ENCODE assay signal across 8 cellular contexts in genomic region chr12:54352022-54352531, GRCh38. TPM values are rescaled to one million over a fixed set of nuclear protein-coding genes. Genes with fewer than 3 reads are reported as not detected.
DNase-seq lines count a peak whose midpoint lies in the region; ATAC-seq, FAIRE-seq and TF ChIP-seq lines count a peak whose summit lies in the region.

No MANE protein-coding gene starts in this region.

- no peak overlapping the region for H3K27ac ChIP-seq in HepG2 (ENCODE audit: extremely low read length, insufficient read depth, low read length)

- TF ChIP-seq CTCF in astrocyte of the spinal cord (IDR thresholded peaks at IDR 0.05; ENCODE audit: low read depth, low read length) (no peak), HepG2 (CRISPR knock-in tag; IDR thresholded peaks at IDR 0.05) (no peak)

- peaks cover 20 to 39% of the 10 kb centered on the region in 2 experiments for H3K36me3 ChIP-seq in HepG2 (replicated peaks in 1 of 2; ENCODE audit: control insufficient read depth in 1 of 2, insufficient read depth in 2 of 2, low read length in 2 of 2)

- BruUV-seq in HepG2 (replicated peaks; lab: Mats Ljungman, UMichigan): no TSS peak

- H3K4me1 Mint-ChIP-seq in stimulated activated memory B cell treated with anti-CD40 and anti-IgM and Interleukin-4, amounts not matched to agents 10 μg/mL and 1 μg/mL and 100 μg/mL, for 72 hours: peaks cover 17% of the 10 kb centered on the region

- no peak overlapping the region for H3K4me3 ChIP-seq in astrocyte of the spinal cord (ENCODE audit: low read depth, low read length)
- H3K4me3 ChIP-seq in HepG2 (replicated peaks in 1 of 3; ENCODE audit: insufficient read depth in 1 of 3, low read depth in 2 of 3, low read length in 3 of 3): no peak overlapping the region

- no peaks in the 10 kb centered on the region for H3K27me3 Mint-ChIP-seq in stimulated activated memory B cell treated with anti-CD40 and anti-IgM and Interleukin-4, amounts not matched to agents 10 μg/mL and 1 μg/mL and 100 μg/mL, for 72 hours

- no peaks in the 10 kb centered on the region for H3K79me2 ChIP-seq in HepG2 (ENCODE audit: insufficient read depth, low read length)

- H3K9me3 Mint-ChIP-seq in stimulated activated memory B cell treated with anti-CD40 and anti-IgM and Interleukin-4, amounts not matched to agents 10 μg/mL and 1 μg/mL and 100 μg/mL, for 72 hours: no peaks in the 10 kb centered on the region

- H4K20me1 ChIP-seq in HepG2 (ENCODE audit: insufficient read depth, low read length): no peaks in the 10 kb centered on the region

- H3K9me3 ChIP-seq in HepG2 (ENCODE audit: low read length): no peaks in the 10 kb centered on the region

- WGBS in HepG2 (ENCODE audit: low lambda C conversion rate): 96% methylated on average over 21 of the region's 21 CpGs

- no peak overlapping the region for H3K4me3 Mint-ChIP-seq in stimulated activated memory B cell treated with anti-CD40 and anti-IgM and Interleukin-4, amounts not matched to agents 10 μg/mL and 1 μg/mL and 100 μg/mL, for 72 hours

- H3K4me1 ChIP-seq in HepG2 (ENCODE audit: insufficient read depth, low read length): peaks cover 26% of the 10 kb centered on the region

- H2AFZ ChIP-seq in HepG2 (ENCODE audit: low read length): no peak overlapping the region

- CTCF ChIA-PET in HepG2 (lab: Yijun Ruan, JAX; ENCODE audit: low intra/inter-chr PET ratio, low total read pairs): no interaction called here

- DNase-seq in DMS153 (lab: John Stamatoyannopoulos, UW) (peak; percentile 82), NCI-H2196 (lab: John Stamatoyannopoulos, UW; ENCODE audit: unreplicated experiment) (peak; percentile 88), astrocyte of the spinal cord (ENCODE audit: low read depth, low spot score) (peak; percentile 93), HepG2 (ENCODE audit: low spot score) (no peak), GM19239 (ENCODE audit: insufficient read length, low spot score) (no peak)

- no peak for TF ChIP-seq RAD21 in HepG2 (CRISPR knock-in tag; IDR thresholded peaks at IDR 0.05)

- intact Hi-C loops in HepG2 (cut with micrococcal nuclease; ENCODE audit: unreplicated experiment): loop anchor here (2.0 kb wide), 1 partner anchor 23 kb away; no protein-coding TSS in a partner anchor

- ATAC-seq in HepG2 (no peak), HG03439 (IDR thresholded peaks at IDR 0.05; ENCODE audit: unreplicated experiment) (no peak), HG03342 (IDR thresholded peaks at IDR 0.05; ENCODE audit: unreplicated experiment) (no peak)
- no peak for ATAC-seq in stimulated activated memory B cell treated with anti-CD40 and anti-IgM and Interleukin-4, amounts not matched to agents 10 μg/mL and 1 μg/mL and 100 μg/mL, for 72 hours

- in situ Hi-C loops in astrocyte of the spinal cord (cut with HindIII; ENCODE audit: low sequenced_read_pairs): loop anchor here (25.0 kb wide), 1 partner anchor 140 kb away; no protein-coding TSS in a partner anchor
- in situ Hi-C loops in HepG2 (cut with HindIII; ENCODE audit: extremely low pct_ligation_motif_present, low pct_unique_long_range_greater_than_20kb): no loop called here

- no peak overlapping the region for H3K4me2 ChIP-seq in HepG2 (ENCODE audit: low read depth, low read length)

- no peak for TF ChIP-seq EP300 in HepG2 (IDR thresholded peaks at IDR 0.05; ENCODE audit: low read depth in 2 of 2, low read length in 2 of 2)
- TF ChIP-seq EP300 in HepG2 (CRISPR knock-in tag; IDR thresholded peaks at IDR 0.05; ENCODE audit: borderline replicate concordance): no peak

- H3K27me3 ChIP-seq in HepG2 (ENCODE audit: control insufficient read depth in 1 of 2, insufficient read depth in 2 of 2, low read length in 2 of 2): no peaks in the 10 kb centered on the region

- no peak overlapping the region for H3K9ac ChIP-seq in HepG2 (ENCODE audit: insufficient read depth, low read depth, low read length)

- no peak for FAIRE-seq in HepG2 (lab: Jason Lieb, UNC)
- FAIRE-seq in GM19239 (lab: Jason Lieb, UNC): no peak

- no peak for TF ChIP-seq POLR2A in HepG2 (IDR thresholded peaks at IDR 0.05; ENCODE audit: insufficient read depth in 1 of 2, low read depth in 2 of 2, low read length in 2 of 2)

- H3K27ac Mint-ChIP-seq in stimulated activated memory B cell treated with anti-CD40 and anti-IgM and Interleukin-4, amounts not matched to agents 10 μg/mL and 1 μg/mL and 100 μg/mL, for 72 hours: peak overlapping the region; percentile 17

- POLR2A ChIA-PET in HepG2 (lab: Yijun Ruan, JAX): interaction anchor here (1.0 to 2.4 kb wide), 2 partner anchors 27 to 72 kb away, joined by 3 to 10 read pairs; partner anchors contain the start of genes CBX5, COPZ1 and HNRNPA1

- H3K36me3 Mint-ChIP-seq in stimulated activated memory B cell treated with anti-CD40 and anti-IgM and Interleukin-4, amounts not matched to agents 10 μg/mL and 1 μg/mL and 100 μg/mL, for 72 hours: peaks cover 40% of the 10 kb centered on the region

RNA-seq across cellular contexts. Expression of gene GPR84, which starts 12.2 kb away (rescaled TPM):
- not detected in 2 replicates for total RNA-seq in HepG2 (2016; rRNA removed; fragmentation: Illumina TruSeq; extraction: Trizol)
- not detected in 2 replicates for total RNA-seq in HepG2 (2016; cell fraction: cytosol; rRNA removed; fragmentation: Illumina TruSeq; extraction: Trizol; ENCODE audit: low read depth)
- not detected in 2 replicates for total RNA-seq in HepG2 (2016; cell fraction: insoluble cytoplasmic fraction; rRNA removed; fragmentation: Illumina TruSeq; extraction: Trizol)
- total RNA-seq in HepG2 (2016; cell fraction: membrane; rRNA removed; fragmentation: Illumina TruSeq; extraction: Trizol): not detected in 2 replicates
- total RNA-seq in HepG2 (2016; cell fraction: nucleus; rRNA removed; fragmentation: Illumina TruSeq; extraction: Trizol): not detected in 2 replicates
- not detected in 2 replicates for polyA plus RNA-seq in HepG2 (2011; rRNA removed)
- not detected in 2 replicates for polyA plus RNA-seq in HepG2 (2011; cell fraction: cytosol; rRNA removed)
- not detected in 2 replicates for polyA plus RNA-seq in HepG2 (2011; cell fraction: nucleus; rRNA removed)
- polyA plus RNA-seq in HepG2 (2012): not detected in 2 replicates
- polyA plus RNA-seq in HepG2 (2016; cell fraction: cytosol; fragmentation: Illumina TruSeq; extraction: Trizol; ENCODE audit: low read depth): not detected in 2 replicates
- polyA plus RNA-seq in HepG2 (2016; cell fraction: insoluble cytoplasmic fraction; fragmentation: Illumina TruSeq; extraction: Trizol; ENCODE audit: low read depth): not detected in 2 replicates
- not detected in 2 replicates for polyA plus RNA-seq in HepG2 (2016; cell fraction: membrane; fragmentation: Illumina TruSeq; extraction: Trizol; ENCODE audit: low read depth)
- not detected in 2 replicates for polyA plus RNA-seq in HepG2 (2016; cell fraction: nucleus; fragmentation: Illumina TruSeq; extraction: Trizol; ENCODE audit: insufficient read depth, low read depth)
- not detected in 2 replicates for polyA minus RNA-seq in HepG2 (2011; rRNA and poly(A)+ RNA removed; ENCODE audit: low replicate concordance)
- not detected in 2 replicates for polyA minus RNA-seq in HepG2 (2011; cell fraction: cytosol; rRNA and poly(A)+ RNA removed)
- not detected in 2 replicates for polyA minus RNA-seq in HepG2 (2011; cell fraction: nucleus; rRNA and poly(A)+ RNA removed)

RNA-seq across cellular contexts. Expression of gene COPZ1, which starts 27.1 kb away (rescaled TPM):
- 125 and 201 TPM in 2 replicates for total RNA-seq in HepG2 (2016; rRNA removed; fragmentation: Illumina TruSeq; extraction: Trizol)
- 20.4 and 22.6 TPM in 2 replicates for total RNA-seq in HepG2 (2016; cell fraction: cytosol; rRNA removed; fragmentation: Illumina TruSeq; extraction: Trizol; ENCODE audit: low read depth)
- total RNA-seq in HepG2 (2016; cell fraction: insoluble cytoplasmic fraction; rRNA removed; fragmentation: Illumina TruSeq; extraction: Trizol): 123 and 217 TPM in 2 replicates
- total RNA-seq in HepG2 (2016; cell fraction: membrane; rRNA removed; fragmentation: Illumina TruSeq; extraction: Trizol): 45.5 and 48.0 TPM in 2 replicates
- total RNA-seq in HepG2 (2016; cell fraction: nucleus; rRNA removed; fragmentation: Illumina TruSeq; extraction: Trizol): 42.3 and 53.2 TPM in 2 replicates
- 134 and 184 TPM in 2 replicates for polyA plus RNA-seq in HepG2 (2011; rRNA removed)
- 121 and 141 TPM in 2 replicates for polyA plus RNA-seq in HepG2 (2011; cell fraction: cytosol; rRNA removed)
- 41.8 and 48.0 TPM in 2 replicates for polyA plus RNA-seq in HepG2 (2011; cell fraction: nucleus; rRNA removed)
- polyA plus RNA-seq in HepG2 (2012): 118 and 217 TPM in 2 replicates
- 37.1 and 37.6 TPM in 2 replicates for polyA plus RNA-seq in HepG2 (2016; cell fraction: cytosol; fragmentation: Illumina TruSeq; extraction: Trizol; ENCODE audit: low read depth)
- polyA plus RNA-seq in HepG2 (2016; cell fraction: insoluble cytoplasmic fraction; fragmentation: Illumina TruSeq; extraction: Trizol; ENCODE audit: low read depth): 312 and 355 TPM in 2 replicates
- polyA plus RNA-seq in HepG2 (2016; cell fraction: membrane; fragmentation: Illumina TruSeq; extraction: Trizol; ENCODE audit: low read depth): 61.8 and 63.8 TPM in 2 replicates
- polyA plus RNA-seq in HepG2 (2016; cell fraction: nucleus; fragmentation: Illumina TruSeq; extraction: Trizol; ENCODE audit: insufficient read depth, low read depth): 112 and 113 TPM in 2 replicates
- 102 and 206 TPM in 2 replicates for polyA minus RNA-seq in HepG2 (2011; rRNA and poly(A)+ RNA removed; ENCODE audit: low replicate concordance)
- polyA minus RNA-seq in HepG2 (2011; cell fraction: cytosol; rRNA and poly(A)+ RNA removed): 105 and 134 TPM in 2 replicates
- 37.2 and 53.7 TPM in 2 replicates for polyA minus RNA-seq in HepG2 (2011; cell fraction: nucleus; rRNA and poly(A)+ RNA removed)

RNA-seq across cellular contexts. Expression of gene ZNF385A, which starts 32.5 kb away (rescaled TPM):
- 0.44 and 0.49 TPM in 2 replicates for total RNA-seq in HepG2 (2016; rRNA removed; fragmentation: Illumina TruSeq; extraction: Trizol)
- 0.30 and 0.53 TPM in 2 replicates for total RNA-seq in HepG2 (2016; cell fraction: cytosol; rRNA removed; fragmentation: Illumina TruSeq; extraction: Trizol; ENCODE audit: low read depth)
- total RNA-seq in HepG2 (2016; cell fraction: insoluble cytoplasmic fraction; rRNA removed; fragmentation: Illumina TruSeq; extraction: Trizol): 0.26 and 0.39 TPM in 2 replicates
- total RNA-seq in HepG2 (2016; cell fraction: membrane; rRNA removed; fragmentation: Illumina TruSeq; extraction: Trizol): 1.4 and 1.8 TPM in 2 replicates
- total RNA-seq in HepG2 (2016; cell fraction: nucleus; rRNA removed; fragmentation: Illumina TruSeq; extraction: Trizol): 0.44 and 0.93 TPM in 2 replicates
- polyA plus RNA-seq in HepG2 (2011; rRNA removed): 0.31 and 0.67 TPM in 2 replicates
- 0.23 and 0.43 TPM in 2 replicates for polyA plus RNA-seq in HepG2 (2011; cell fraction: cytosol; rRNA removed)
- 0.56 and 0.66 TPM in 2 replicates for polyA plus RNA-seq in HepG2 (2011; cell fraction: nucleus; rRNA removed)
- polyA plus RNA-seq in HepG2 (2012): 1.2 and 1.3 TPM in 2 replicates
- 3.9 and 4.1 TPM in 2 replicates for polyA plus RNA-seq in HepG2 (2016; cell fraction: cytosol; fragmentation: Illumina TruSeq; extraction: Trizol; ENCODE audit: low read depth)
- polyA plus RNA-seq in HepG2 (2016; cell fraction: insoluble cytoplasmic fraction; fragmentation: Illumina TruSeq; extraction: Trizol; ENCODE audit: low read depth): 2.8 and 3.3 TPM in 2 replicates
- polyA plus RNA-seq in HepG2 (2016; cell fraction: membrane; fragmentation: Illumina TruSeq; extraction: Trizol; ENCODE audit: low read depth): 8.1 and 9.0 TPM in 2 replicates
- 2.5 and 4.2 TPM in 2 replicates for polyA plus RNA-seq in HepG2 (2016; cell fraction: nucleus; fragmentation: Illumina TruSeq; extraction: Trizol; ENCODE audit: insufficient read depth, low read depth)
- polyA minus RNA-seq in HepG2 (2011; rRNA and poly(A)+ RNA removed; ENCODE audit: low replicate concordance): 0.50 and 6.8 TPM in 2 replicates
- polyA minus RNA-seq in HepG2 (2011; cell fraction: cytosol; rRNA and poly(A)+ RNA removed): 0.70 and 1.5 TPM in 2 replicates
- polyA minus RNA-seq in HepG2 (2011; cell fraction: nucleus; rRNA and poly(A)+ RNA removed): not detected in 2 replicates

RNA-seq across cellular contexts. Expression of gene NFE2, which starts 51.3 kb away (rescaled TPM):
- total RNA-seq in HepG2 (2016; rRNA removed; fragmentation: Illumina TruSeq; extraction: Trizol): 7.8 and 8.5 TPM in 2 replicates
- 2.9 and 3.4 TPM in 2 replicates for total RNA-seq in HepG2 (2016; cell fraction: cytosol; rRNA removed; fragmentation: Illumina TruSeq; extraction: Trizol; ENCODE audit: low read depth)
- total RNA-seq in HepG2 (2016; cell fraction: insoluble cytoplasmic fraction; rRNA removed; fragmentation: Illumina TruSeq; extraction: Trizol): 7.5 and 8.1 TPM in 2 replicates
- 6.2 and 6.6 TPM in 2 replicates for total RNA-seq in HepG2 (2016; cell fraction: membrane; rRNA removed; fragmentation: Illumina TruSeq; extraction: Trizol)
- total RNA-seq in HepG2 (2016; cell fraction: nucleus; rRNA removed; fragmentation: Illumina TruSeq; extraction: Trizol): 5.7 and 6.3 TPM in 2 replicates
- 4.1 and 4.5 TPM in 2 replicates for polyA plus RNA-seq in HepG2 (2011; rRNA removed)
- polyA plus RNA-seq in HepG2 (2011; cell fraction: cytosol; rRNA removed): 2.5 and 3.0 TPM in 2 replicates
- polyA plus RNA-seq in HepG2 (2011; cell fraction: nucleus; rRNA removed): 3.5 and 3.8 TPM in 2 replicates
- 1.3 and 1.8 TPM in 2 replicates for polyA plus RNA-seq in HepG2 (2012)
- 1.9 and 3.1 TPM in 2 replicates for polyA plus RNA-seq in HepG2 (2016; cell fraction: cytosol; fragmentation: Illumina TruSeq; extraction: Trizol; ENCODE audit: low read depth)
- 10.3 and 10.9 TPM in 2 replicates for polyA plus RNA-seq in HepG2 (2016; cell fraction: insoluble cytoplasmic fraction; fragmentation: Illumina TruSeq; extraction: Trizol; ENCODE audit: low read depth)
- polyA plus RNA-seq in HepG2 (2016; cell fraction: membrane; fragmentation: Illumina TruSeq; extraction: Trizol; ENCODE audit: low read depth): 3.7 and 4.5 TPM in 2 replicates
- polyA plus RNA-seq in HepG2 (2016; cell fraction: nucleus; fragmentation: Illumina TruSeq; extraction: Trizol; ENCODE audit: insufficient read depth, low read depth): 11.6 and 14.3 TPM in 2 replicates
- polyA minus RNA-seq in HepG2 (2011; rRNA and poly(A)+ RNA removed; ENCODE audit: low replicate concordance): 1.7 and 3.8 TPM in 2 replicates
- polyA minus RNA-seq in HepG2 (2011; cell fraction: cytosol; rRNA and poly(A)+ RNA removed): 0.49 and 2.3 TPM in 2 replicates
- 1.0 and 1.7 TPM in 2 replicates for polyA minus RNA-seq in HepG2 (2011; cell fraction: nucleus; rRNA and poly(A)+ RNA removed)

Comparison
In these comparisons a context has a peak if more than half of its experiments do, and no peak if none do; other contexts are left out.
1. DNase-seq: peak in DMS153 (single experiment), NCI-H2196 (single experiment) and astrocyte of the spinal cord (single experiment); none in HepG2 (single experiment) and GM19239 (single experiment).